Comparison of ENCODE assay signal across 17 cellular contexts in the genomic region with DNA sequence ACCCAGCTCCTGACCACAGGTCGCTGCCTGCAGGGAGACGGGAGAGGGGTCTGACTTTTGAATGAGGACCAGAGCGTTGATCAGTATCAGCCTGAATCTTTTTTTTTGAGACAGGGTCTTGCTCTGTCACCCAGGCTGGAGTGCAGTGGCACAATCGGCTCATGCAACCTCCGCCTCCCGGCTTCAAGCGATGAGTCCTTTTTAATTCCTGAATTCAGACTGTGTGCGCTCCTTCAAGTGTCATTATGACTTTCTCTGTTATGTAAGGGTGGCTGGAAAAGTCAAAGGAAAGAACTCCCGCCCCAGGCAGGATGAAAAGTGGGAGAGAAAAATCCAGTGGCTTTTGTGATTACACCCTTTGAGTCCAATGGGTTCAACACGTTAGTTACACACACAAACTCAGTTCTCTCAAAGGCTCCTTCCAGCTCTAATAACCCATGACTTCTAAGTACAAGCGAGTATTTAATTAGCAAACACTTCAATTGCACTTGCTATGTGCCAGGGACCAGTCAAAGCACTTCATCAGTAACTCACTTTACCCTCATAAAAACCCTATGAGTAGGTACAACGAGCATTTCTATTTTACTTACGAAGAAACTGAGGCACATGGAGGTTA. TPM values are rescaled to one million over a fixed set of nuclear protein-coding genes. Genes with fewer than 3 reads are reported as not detected.
DNase-seq lines count a peak whose midpoint lies in the region; ATAC-seq and TF ChIP-seq lines count a peak whose summit lies in the region.
"Had no signal": no experiment of that assay in that cellular context is flagged by ENCODE, and none has a peak within 500 bp of the region (broad histone marks: within the 10 kb centered on the region; RNA-seq: fewer than 3 reads in every experiment).

No MANE protein-coding gene starts in this region.

- ATAC-seq in activated CD8-positive, alpha-beta memory T cell treated with anti-CD3 and anti-CD28 coated beads, Interleukin-2, amount 10 ng/mL, durations not matched to agents 7 days and 5 days = no peak
- ATAC-seq in left lung (peak; percentile 87), GM19351 (IDR thresholded peaks at IDR 0.05; ENCODE audit: unreplicated experiment) (no peak), HG02763 (IDR thresholded peaks at IDR 0.05; ENCODE audit: unreplicated experiment) (no peak)
- ATAC-seq: CD8-positive, alpha-beta T cell; GM12878; HepG2 had no signal

- DNase-seq in activated CD8-positive, alpha-beta memory T cell treated with anti-CD3 and anti-CD28 coated beads for 24 hours = peak; percentile 5
- DNase-seq in activated CD8-positive, alpha-beta memory T cell treated with anti-CD3 and anti-CD28 coated beads, Interleukin-2, amount 10 ng/mL, durations not matched to agents 7 days and 5 days = no peak
- peak; percentile 64 for DNase-seq in NCI-H345 (lab: John Stamatoyannopoulos, UW)
- no peak for DNase-seq in left lung
- no peak for DNase-seq in NCI-H446 treated with DMSO at 0.1 percent for 48 hours (lab: John Stamatoyannopoulos, UW)
- DNase-seq in HuH-7 (ENCODE audit: low spot score) = no peak
- DNase-seq: COR-L47, DMS153, GM23248, H7 had no signal

- H3K9me3 ChIP-seq in left lung = no peaks in the 10 kb centered on the region

- H3K27ac ChIP-seq in left lung = no peak overlapping the region
- H3K27ac ChIP-seq: 22Rv1, GM23248 had no signal

- H3K4me1 ChIP-seq in left lung = no peaks in the 10 kb centered on the region

- no peaks in the 10 kb centered on the region for H3K9me3 Mint-ChIP-seq in activated CD8-positive, alpha-beta memory T cell treated with anti-CD3 and anti-CD28 coated beads, Interleukin-2, amount 10 ng/mL, durations not matched to agents 7 days and 5 days (ENCODE audit: low read depth)
- H3K9me3 Mint-ChIP-seq: CD8-positive, alpha-beta T cell had no signal

- H3K36me3 ChIP-seq in left lung = no peaks in the 10 kb centered on the region

- no peaks in the 10 kb centered on the region for H3K4me1 Mint-ChIP-seq in activated CD8-positive, alpha-beta memory T cell treated with anti-CD3 and anti-CD28 coated beads, Interleukin-2, amount 10 ng/mL, durations not matched to agents 7 days and 5 days
- H3K4me1 Mint-ChIP-seq: CD14-positive monocyte had no signal

- no peak overlapping the region for H3K4me3 Mint-ChIP-seq in activated CD8-positive, alpha-beta memory T cell treated with anti-CD3 and anti-CD28 coated beads, Interleukin-2, amount 10 ng/mL, durations not matched to agents 7 days and 5 days
- H3K4me3 Mint-ChIP-seq: CD14-positive monocyte; CD8-positive, alpha-beta T cell had no signal

- CTCF ChIA-PET in activated CD8-positive, alpha-beta memory T cell treated with anti-CD3 and anti-CD28 coated beads, Interleukin-2, amount 10 ng/mL, durations not matched to agents 7 days and 5 days (lab: Charles Lee) = interaction anchor here (1.2 kb wide), 1 partner anchor 16 kb away, joined by 3 read pairs; no protein-coding TSS in a partner anchor

- no peaks in the 10 kb centered on the region for H3K36me3 Mint-ChIP-seq in activated CD8-positive, alpha-beta memory T cell treated with anti-CD3 and anti-CD28 coated beads, Interleukin-2, amount 10 ng/mL, durations not matched to agents 7 days and 5 days
- H3K36me3 Mint-ChIP-seq: CD14-positive monocyte; CD8-positive, alpha-beta T cell had no signal

- no peaks in the 10 kb centered on the region for H3K27me3 ChIP-seq in left lung

- H3K4me3 ChIP-seq in left lung = no peak overlapping the region
- H3K4me3 ChIP-seq: GM12878, GM23248 had no signal

- peaks cover 5% of the 10 kb centered on the region for H3K27me3 Mint-ChIP-seq in activated CD8-positive, alpha-beta memory T cell treated with anti-CD3 and anti-CD28 coated beads, Interleukin-2, amount 10 ng/mL, durations not matched to agents 7 days and 5 days

- intact Hi-C loops in left lung (cut with DNase I) = no loop called here

- TF ChIP-seq CTCF in left lung (IDR thresholded peaks at IDR 0.05) = no peak

- no peak overlapping the region for H3K27ac Mint-ChIP-seq in activated CD8-positive, alpha-beta memory T cell treated with anti-CD3 and anti-CD28 coated beads, Interleukin-2, amount 10 ng/mL, durations not matched to agents 7 days and 5 days
- H3K27ac Mint-ChIP-seq: CD14-positive monocyte; CD8-positive, alpha-beta T cell had no signal

RNA-seq across cellular contexts. Expression of gene PDHA1, which starts 44.4 kb away (rescaled TPM):
- 100 to 1,000 TPM; 162 to 180 TPM for total RNA-seq in activated CD8-positive, alpha-beta memory T cell treated with anti-CD3 and anti-CD28 coated beads, Interleukin-2, amount 10 ng/mL, durations not matched to agents 7 days and 5 days
- 100 to 1,000 TPM; 120 to 141 TPM for total RNA-seq in left lung

Comparison
In these comparisons a context has a peak if more than half of its experiments do, and no peak if none do; other contexts are left out.
1. DNase-seq: peak in activated CD8-positive, alpha-beta memory T cell treated with anti-CD3 and anti-CD28 coated beads for 24 hours (single experiment) and NCI-H345 (single experiment); none in activated CD8-positive, alpha-beta memory T cell treated with anti-CD3 and anti-CD28 coated beads, Interleukin-2, amount 10 ng/mL, durations not matched to agents 7 days and 5 days (single experiment), left lung (0 of 2), NCI-H446 treated with DMSO at 0.1 percent for 48 hours (single experiment) and HuH-7 (single experiment).